In the genomic region with DNA sequence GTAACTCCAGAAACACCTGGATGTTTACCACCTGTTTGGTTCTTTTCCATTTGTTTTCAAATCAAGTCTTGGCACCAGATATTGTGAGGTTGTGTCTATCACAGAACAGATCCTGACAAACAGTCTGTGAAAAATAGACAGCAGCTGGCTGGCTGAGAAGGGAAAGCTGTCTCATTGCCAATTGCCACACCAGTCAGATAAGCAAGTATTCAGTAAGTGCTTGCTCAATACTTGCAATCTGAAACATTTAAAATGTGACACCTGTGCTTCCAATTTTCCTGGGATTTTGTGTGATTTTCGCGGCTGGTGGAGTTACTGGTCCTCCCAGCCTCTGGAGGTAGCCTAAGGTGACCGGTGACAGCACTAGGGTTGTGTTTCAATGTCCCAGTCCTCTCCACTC, we compare ENCODE assay signal across 27 cellular contexts.
"Had no signal": no experiment of that assay in that cellular context is flagged by ENCODE, and none has a peak within 500 bp of the region (broad histone marks: within the 10 kb centered on the region; RNA-seq: fewer than 3 reads in every experiment).

No MANE protein-coding gene starts in this region.

- FAIRE-seq: keratinocyte had no signal

- H3K9me3 ChIP-seq: adrenal gland, heart right ventricle, sigmoid colon, transverse colon, vagina had no signal

- DNase-seq: activated B cell treated with CpG ODN at 0.5 μM for 24 hours; activated CD4-positive, alpha-beta T cell treated with anti-CD3 and anti-CD28 coated beads for 4 hours; activated CD4-positive, alpha-beta T cell treated with anti-CD3 and anti-CD28 coated beads, Interleukin-2, amount 50 U/mL, for 48 hours; activated CD8-positive, alpha-beta memory T cell treated with anti-CD3 and anti-CD28 coated beads, Interleukin-2, amount 50 U/mL, for 48 hours; activated naive CD4-positive, alpha-beta T cell; activated T-cell treated with anti-CD3 and anti-CD28 coated beads, Interleukin-2, amount 50 U/mL, for 4 hours; adrenal gland; effector CD4-positive, alpha-beta T cell; erythroblast; foreskin fibroblast; heart right ventricle; naive B cell; occipital lobe; retina; sigmoid colon; stimulated activated CD4-positive, alpha-beta T cell treated with anti-CD3 and anti-CD28 coated beads, Interleukin-2, amount 100 ng/mL, for 48 hours; stimulated activated CD8-positive, alpha-beta memory T cell treated with anti-CD3 and anti-CD28 coated beads, Interleukin-4, amount 100 ng/mL, for 48 hours; stimulated activated naive B cell treated with anti-CD40 and anti-IgM and Interleukin-4, amounts not matched to agents 10 μg/mL and 1 μg/mL and 100 μg/mL, for 72 hours; T1000; transverse colon had no signal

- H3K36me3 ChIP-seq: adrenal gland, cardiac muscle cell, heart right ventricle, sigmoid colon, transverse colon, vagina had no signal

- H3K36me3 Mint-ChIP-seq: activated naive CD8-positive, alpha-beta T cell; naive B cell; stimulated activated naive B cell treated with anti-CD40 and anti-IgM and Interleukin-4, amounts not matched to agents 10 μg/mL and 1 μg/mL and 100 μg/mL, for 72 hours had no signal

- H3K4me3 ChIP-seq: adrenal gland, cardiac muscle cell, heart right ventricle, lung, sigmoid colon, transverse colon, vagina had no signal

- H3K27ac ChIP-seq: adrenal gland, cardiac muscle cell, heart right ventricle, sigmoid colon, transverse colon, vagina had no signal

- H3K27me3 ChIP-seq: adrenal gland, cardiac muscle cell, transverse colon, vagina had no signal

- H3K4me3 Mint-ChIP-seq: activated B cell treated with CpG ODN at 0.5 μM for 24 hours; activated naive CD8-positive, alpha-beta T cell; activated T-cell treated with anti-CD3 and anti-CD28 coated beads, Interleukin-2, amount 50 U/mL, for 4 hours; dendritic cell treated with granulocyte-macrophage colony-stimulating factor and Interleukin-4, amounts not matched to agents 40 ng/mL and 50 ng/mL, for 4 days; naive B cell; stimulated activated naive B cell treated with anti-CD40 and anti-IgM and Interleukin-4, amounts not matched to agents 10 μg/mL and 1 μg/mL and 100 μg/mL, for 72 hours had no signal

- H3K27me3 Mint-ChIP-seq: dendritic cell treated with granulocyte-macrophage colony-stimulating factor and Interleukin-4, amounts not matched to agents 40 ng/mL and 50 ng/mL, for 4 days had no signal

- H3K4me1 Mint-ChIP-seq: activated B cell treated with CpG ODN at 0.5 μM for 24 hours; naive B cell; stimulated activated naive B cell treated with anti-CD40 and anti-IgM and Interleukin-4, amounts not matched to agents 10 μg/mL and 1 μg/mL and 100 μg/mL, for 72 hours had no signal

- ATAC-seq: activated T-cell treated with anti-CD3 and anti-CD28 coated beads, Interleukin-2, amount 50 U/mL, for 4 hours; heart right ventricle; stimulated activated naive B cell treated with anti-CD40 and anti-IgM and Interleukin-4, amounts not matched to agents 10 μg/mL and 1 μg/mL and 100 μg/mL, for 72 hours had no signal

- H3K27ac Mint-ChIP-seq: activated B cell treated with CpG ODN at 0.5 μM for 24 hours; activated naive CD8-positive, alpha-beta T cell; activated T-helper 2 cell treated with anti-CD3 and anti-CD28 coated beads, Interferon-gamma antibody, Interleukin-2, Interleukin-4, amounts not matched to agents 10 μg/mL and 5 μg/mL and 100 μg/mL, durations not matched to agents 14 hours and 24 hours and 36 hours; dendritic cell treated with granulocyte-macrophage colony-stimulating factor and Interleukin-4, amounts not matched to agents 40 ng/mL and 50 ng/mL, for 4 days; naive B cell; stimulated activated naive B cell treated with anti-CD40 and anti-IgM and Interleukin-4, amounts not matched to agents 10 μg/mL and 1 μg/mL and 100 μg/mL, for 72 hours had no signal

- H3K4me1 ChIP-seq: adrenal gland, heart right ventricle, sigmoid colon, transverse colon, vagina had no signal

- H3K9me3 Mint-ChIP-seq: activated B cell treated with CpG ODN at 0.5 μM for 24 hours; activated T-cell treated with anti-CD3 and anti-CD28 coated beads, Interleukin-2, amount 50 U/mL, for 4 hours; activated T-helper 2 cell treated with anti-CD3 and anti-CD28 coated beads, Interferon-gamma antibody, Interleukin-2, Interleukin-4, amounts not matched to agents 10 μg/mL and 5 μg/mL and 100 μg/mL, durations not matched to agents 14 hours and 24 hours and 36 hours; dendritic cell treated with granulocyte-macrophage colony-stimulating factor and Interleukin-4, amounts not matched to agents 40 ng/mL and 50 ng/mL, for 4 days; stimulated activated naive B cell treated with anti-CD40 and anti-IgM and Interleukin-4, amounts not matched to agents 10 μg/mL and 1 μg/mL and 100 μg/mL, for 72 hours had no signal
